ENCODE assay signal across 1 cellular context in the genomic region with DNA sequence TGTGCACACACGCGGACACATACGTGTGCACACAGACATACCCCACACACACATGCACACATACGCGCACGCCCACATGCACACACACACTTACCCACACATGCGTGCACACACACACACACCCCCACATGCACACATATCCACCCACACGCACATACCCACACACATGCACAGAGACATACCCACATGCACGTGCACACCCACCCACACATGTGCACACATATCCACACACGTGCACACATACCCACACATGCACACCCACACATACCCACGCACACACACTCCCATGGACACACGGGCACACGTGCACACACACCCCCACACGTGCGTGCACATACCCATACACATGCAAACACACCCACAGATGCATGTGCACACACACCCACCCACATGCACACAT.
TF ChIP-seq lines count a peak whose summit lies in the region.

No MANE protein-coding gene starts in this region.

TF ChIP-seq in GM12878, 131 proteins besides CTCF, POLR2A, EP300 and RAD21:
- TF ChIP-seq, protein P1, sequence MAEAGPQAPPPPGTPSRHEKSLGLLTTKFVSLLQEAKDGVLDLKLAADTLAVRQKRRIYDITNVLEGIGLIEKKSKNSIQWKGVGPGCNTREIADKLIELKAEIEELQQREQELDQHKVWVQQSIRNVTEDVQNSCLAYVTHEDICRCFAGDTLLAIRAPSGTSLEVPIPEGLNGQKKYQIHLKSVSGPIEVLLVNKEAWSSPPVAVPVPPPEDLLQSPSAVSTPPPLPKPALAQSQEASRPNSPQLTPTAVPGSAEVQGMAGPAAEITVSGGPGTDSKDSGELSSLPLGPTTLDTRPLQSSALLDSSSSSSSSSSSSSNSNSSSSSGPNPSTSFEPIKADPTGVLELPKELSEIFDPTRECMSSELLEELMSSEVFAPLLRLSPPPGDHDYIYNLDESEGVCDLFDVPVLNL (IDR thresholded peaks at IDR 0.05; ENCODE audit: low read depth, low read length): no peak
- TF ChIP-seq, protein P2, sequence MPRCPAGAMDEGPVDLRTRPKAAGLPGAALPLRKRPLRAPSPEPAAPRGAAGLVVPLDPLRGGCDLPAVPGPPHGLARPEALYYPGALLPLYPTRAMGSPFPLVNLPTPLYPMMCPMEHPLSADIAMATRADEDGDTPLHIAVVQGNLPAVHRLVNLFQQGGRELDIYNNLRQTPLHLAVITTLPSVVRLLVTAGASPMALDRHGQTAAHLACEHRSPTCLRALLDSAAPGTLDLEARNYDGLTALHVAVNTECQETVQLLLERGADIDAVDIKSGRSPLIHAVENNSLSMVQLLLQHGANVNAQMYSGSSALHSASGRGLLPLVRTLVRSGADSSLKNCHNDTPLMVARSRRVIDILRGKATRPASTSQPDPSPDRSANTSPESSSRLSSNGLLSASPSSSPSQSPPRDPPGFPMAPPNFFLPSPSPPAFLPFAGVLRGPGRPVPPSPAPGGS (IDR thresholded peaks at IDR 0.05; ENCODE audit: borderline replicate concordance, insufficient read depth, low read depth, low read length, poor library complexity, severe bottlenecking): peak; percentile 20
- TF ChIP-seq, protein P3, sequence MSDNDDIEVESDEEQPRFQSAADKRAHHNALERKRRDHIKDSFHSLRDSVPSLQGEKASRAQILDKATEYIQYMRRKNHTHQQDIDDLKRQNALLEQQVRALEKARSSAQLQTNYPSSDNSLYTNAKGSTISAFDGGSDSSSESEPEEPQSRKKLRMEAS (IDR thresholded peaks at IDR 0.05; ENCODE audit: low read depth, low read length): no peak
- TF ChIP-seq LARP7 (IDR thresholded peaks at IDR 0.05): no peak
- TF ChIP-seq ESRRA (IDR thresholded peaks at IDR 0.05; ENCODE audit: low read length): no peak
